ENCODE assay signal across 9 cellular contexts in genomic region chr2:130332271-130333073, GRCh38. TPM values are rescaled to one million over a fixed set of nuclear protein-coding genes. Genes with fewer than 3 reads are reported as not detected.
DNase-seq lines count a peak whose midpoint lies in the region; ATAC-seq, FAIRE-seq and TF ChIP-seq lines count a peak whose summit lies in the region.
"Had no signal": no experiment of that assay in that cellular context is flagged by ENCODE, and none has a peak within 500 bp of the region (broad histone marks: within the 10 kb centered on the region; RNA-seq: fewer than 3 reads in every experiment).

No MANE protein-coding gene starts in this region.

- peak; percentile 92 to 94 for TF ChIP-seq CTCF in endothelial cell of umbilical vein (IDR thresholded peaks at IDR 0.05; ENCODE audit: extremely low read depth in 1 of 2, insufficient read depth in 1 of 2, low read depth in 1 of 2, low read length in 2 of 2)

- peaks cover 0 to 4% (median 0%) of the 10 kb centered on the region in 8 donors for H3K9me3 Mint-ChIP-seq in CD4-positive, alpha-beta memory T cell
- H3K9me3 Mint-ChIP-seq in naive B cell, result peaks cover 0 to 15% (median 0%) of the 10 kb centered on the region in 7 donors
- H3K9me3 Mint-ChIP-seq in stimulated activated memory B cell treated with anti-CD40 and anti-IgM and Interleukin-4, amounts not matched to agents 10 μg/mL and 1 μg/mL and 100 μg/mL, for 72 hours, result no peaks in the 10 kb centered on the region

- H3K36me3 Mint-ChIP-seq in CD4-positive, alpha-beta memory T cell, result peaks cover 0 to 7% of the 10 kb centered on the region in 2 donors
- no peaks in the 10 kb centered on the region for H3K36me3 Mint-ChIP-seq in naive B cell
- H3K36me3 Mint-ChIP-seq in stimulated activated memory B cell treated with anti-CD40 and anti-IgM and Interleukin-4, amounts not matched to agents 10 μg/mL and 1 μg/mL and 100 μg/mL, for 72 hours, result no peaks in the 10 kb centered on the region

- H3K9me3 ChIP-seq in CD4-positive, alpha-beta memory T cell (ENCODE audit: control insufficient read depth in 1 of 2, low read length in 2 of 2), result no peaks in the 10 kb centered on the region
- H3K9me3 ChIP-seq in endothelial cell of umbilical vein (replicated peaks; ENCODE audit: control insufficient read depth, insufficient read depth, low read length), result no peaks in the 10 kb centered on the region

- POLR2A ChIA-PET in CD4-positive, alpha-beta memory T cell (lab: Charles Lee; ENCODE audit: partially characterized antibody), result interaction anchor here (0.9 to 2.5 kb wide), 2 partner anchors 10 to 760 kb away, joined by 3 to 17 read pairs; partner anchors contain the start of gene IMP4
- POLR2A ChIA-PET in endothelial cell of umbilical vein (lab: Charles Lee), result no interaction called here

- H3K4me3 Mint-ChIP-seq in CD4-positive, alpha-beta memory T cell, result peak overlapping the region in 7 of 8 donors; percentile 16 to 63 (median 54)
- H3K4me3 Mint-ChIP-seq in naive B cell, result peak overlapping the region in 5 of 8 donors; percentile 46 to 57 (median 53)
- H3K4me3 Mint-ChIP-seq in stimulated activated memory B cell treated with anti-CD40 and anti-IgM and Interleukin-4, amounts not matched to agents 10 μg/mL and 1 μg/mL and 100 μg/mL, for 72 hours, result peak overlapping the region; percentile 39

- H3K27ac Mint-ChIP-seq in CD4-positive, alpha-beta memory T cell, result peak overlapping the region in 2 of 7 donors; percentile 24 to 58
- H3K27ac Mint-ChIP-seq in naive B cell, result peak overlapping the region in 2 of 6 donors; percentile 14 to 39
- H3K27ac Mint-ChIP-seq in stimulated activated memory B cell treated with anti-CD40 and anti-IgM and Interleukin-4, amounts not matched to agents 10 μg/mL and 1 μg/mL and 100 μg/mL, for 72 hours, result no peak overlapping the region

- ATAC-seq in GM19035 (IDR thresholded peaks at IDR 0.05; ENCODE audit: unreplicated experiment), result peak; percentile 78
- peak; percentile 82 for ATAC-seq in HG03432 (IDR thresholded peaks at IDR 0.05; ENCODE audit: unreplicated experiment)
- peak; percentile 90 to 96 for ATAC-seq in naive B cell (ENCODE audit: low read depth in 2 of 2)
- ATAC-seq in stimulated activated memory B cell treated with anti-CD40 and anti-IgM and Interleukin-4, amounts not matched to agents 10 μg/mL and 1 μg/mL and 100 μg/mL, for 72 hours, result peak; percentile 82

- CTCF ChIA-PET in CD4-positive, alpha-beta memory T cell (lab: Charles Lee; ENCODE audit: partially characterized antibody), result interaction anchor here (0.7 to 8.8 kb wide), 16 partner anchors 10 to 410 kb away, joined by 3 to 79 read pairs (median 3); partner anchors contain the start of genes IMP4 and SMPD4
- CTCF ChIA-PET in endothelial cell of umbilical vein (lab: Charles Lee), result interaction anchor here (0.5 to 7.8 kb wide), 20 partner anchors 10 to 1596 kb away, joined by 3 to 147 read pairs (median 6); partner anchors contain the start of genes IMP4, MZT2B and SMPD4

- no peaks in the 10 kb centered on the region for H3K27me3 ChIP-seq in CD4-positive, alpha-beta memory T cell (ENCODE audit: insufficient read depth, low read length)
- H3K27me3 ChIP-seq in endothelial cell of umbilical vein (ENCODE audit: control insufficient read depth in 2 of 2, insufficient read depth in 2 of 2, low read length in 2 of 2), result peaks cover 6 to 25% of the 10 kb centered on the region in 2 experiments

- H3K27ac ChIP-seq in CD4-positive, alpha-beta memory T cell (ENCODE audit: low read depth, low read length), result no peak overlapping the region
- H3K27ac ChIP-seq in endothelial cell of umbilical vein (ENCODE audit: insufficient read depth, low read depth, low read length), result no peak overlapping the region

- H3K79me2 ChIP-seq in endothelial cell of umbilical vein (ENCODE audit: control insufficient read depth, insufficient read depth, low read length), result no peaks in the 10 kb centered on the region

- H3K4me1 ChIP-seq in CD4-positive, alpha-beta memory T cell (ENCODE audit: insufficient read depth, low read length), result peaks cover 4% of the 10 kb centered on the region
- peaks cover 3% of the 10 kb centered on the region for H3K4me1 ChIP-seq in endothelial cell of umbilical vein (ENCODE audit: control insufficient read depth, extremely low read depth, insufficient read depth, low read length)

- intact Hi-C loops in CD4-positive, alpha-beta memory T cell (cut with micrococcal nuclease), result loop anchor here (1.0 kb wide), 1 partner anchor 151 kb away; the partner anchor contains the start of gene SMPD4
- intact Hi-C loops in endothelial cell of umbilical vein (cut with micrococcal nuclease), result loop anchor here (1.0 to 10.0 kb wide), 5 partner anchors 88 to 1598 kb away; partner anchors contain the start of gene SMPD4

- no peak for TF ChIP-seq POLR2A in endothelial cell of umbilical vein (IDR thresholded peaks at IDR 0.05; ENCODE audit: low read depth, low read length)

- H3K9ac ChIP-seq in endothelial cell of umbilical vein (replicated peaks; ENCODE audit: extremely low read depth, insufficient read depth, low read length), result no peak overlapping the region

- no peaks in the 10 kb centered on the region for H4K20me1 ChIP-seq in endothelial cell of umbilical vein (replicated peaks; ENCODE audit: control insufficient read depth, extremely low read depth, insufficient read depth, low read length)

- H3K9me1 ChIP-seq in endothelial cell of umbilical vein (replicated peaks; ENCODE audit: control insufficient read depth, extremely low read depth, insufficient read depth, low read length), result no peaks in the 10 kb centered on the region

- peak; percentile 54 to 64 (median 60) for DNase-seq in CD4-positive, alpha-beta memory T cell
- DNase-seq in NOMO-1 treated with DMSO at 0.1 percent for 48 hours (lab: John Stamatoyannopoulos, UW; ENCODE audit: unreplicated experiment) (peak; percentile 24), endothelial cell of umbilical vein (ENCODE audit: low read depth, low spot score) (peak; percentile 63), naive B cell (peak; percentile 64)
- DNase-seq in activated CD8-positive, alpha-beta memory T cell treated with anti-CD3 and anti-CD28 coated beads, Interleukin-2, amount 50 U/mL, for 48 hours, result peak; percentile 84

- dilution Hi-C loops in endothelial cell of umbilical vein (cut with MboI; ENCODE audit: extremely low pct_ligation_motif_present, low sequenced_read_pairs), result no loop called here

- peaks cover 14 to 21% of the 10 kb centered on the region in 2 donors for H3K27me3 Mint-ChIP-seq in CD4-positive, alpha-beta memory T cell
- peaks cover 15 to 44% (median 32%) of the 10 kb centered on the region in 3 donors for H3K27me3 Mint-ChIP-seq in naive B cell
- peaks cover 33% of the 10 kb centered on the region for H3K27me3 Mint-ChIP-seq in stimulated activated memory B cell treated with anti-CD40 and anti-IgM and Interleukin-4, amounts not matched to agents 10 μg/mL and 1 μg/mL and 100 μg/mL, for 72 hours

- H3K4me3 ChIP-seq in CD4-positive, alpha-beta memory T cell (ENCODE audit: low read length in 2 of 2), result no peak overlapping the region
- H3K4me3 ChIP-seq in endothelial cell of umbilical vein (replicated peaks in 1 of 3; ENCODE audit: insufficient read depth in 1 of 3, low read depth in 1 of 3, low read length in 3 of 3), result no peak overlapping the region

- BruUV-seq in endothelial cell of umbilical vein (replicated peaks; lab: Mats Ljungman, UMichigan), result no TSS peak

- peak; percentile 94 for FAIRE-seq in endothelial cell of umbilical vein (lab: Jason Lieb, UNC)
- FAIRE-seq: colon had no signal

- H3K4me2 ChIP-seq in endothelial cell of umbilical vein (ENCODE audit: insufficient read depth, low read length), result no peak overlapping the region

- peak overlapping the region; percentile 86 for H2AFZ ChIP-seq in endothelial cell of umbilical vein (ENCODE audit: low read depth, low read length)

- H3K36me3 ChIP-seq in CD4-positive, alpha-beta memory T cell (ENCODE audit: insufficient read depth, low read length), result no peaks in the 10 kb centered on the region
- H3K36me3 ChIP-seq in endothelial cell of umbilical vein (ENCODE audit: control insufficient read depth in 2 of 2, extremely low read depth in 1 of 2, insufficient read depth in 2 of 2, low read length in 2 of 2), result no peaks in the 10 kb centered on the region

- peaks cover 3 to 17% (median 7%) of the 10 kb centered on the region in 4 donors for H3K4me1 Mint-ChIP-seq in CD4-positive, alpha-beta memory T cell
- H3K4me1 Mint-ChIP-seq in naive B cell, result peaks cover 3 to 15% (median 7%) of the 10 kb centered on the region in 3 donors
- peaks cover 7% of the 10 kb centered on the region for H3K4me1 Mint-ChIP-seq in stimulated activated memory B cell treated with anti-CD40 and anti-IgM and Interleukin-4, amounts not matched to agents 10 μg/mL and 1 μg/mL and 100 μg/mL, for 72 hours

TF ChIP-seq in endothelial cell of umbilical vein, 7 proteins besides CTCF, POLR2A, EP300 and RAD21 (continues in another document):
- no peak for TF ChIP-seq FOS (IDR thresholded peaks at IDR 0.05; ENCODE audit: borderline replicate concordance, insufficient read depth, low read length)

RNA-seq across cellular contexts. Expression of gene IMP4, which starts 10.2 kb away (rescaled TPM):
- 10 to 100 TPM; 72.6 to 73.9 TPM for total RNA-seq in CD4-positive, alpha-beta memory T cell
- polyA plus RNA-seq in CD4-positive, alpha-beta memory T cell, result 10 to 100 TPM; 92.8 to 96.7 TPM
- 63.1 and 74.0 TPM in 2 replicates for total RNA-seq in endothelial cell of umbilical vein
- polyA plus RNA-seq in endothelial cell of umbilical vein, result 149 and 177 TPM in 2 replicates
- 121 TPM in 2 replicates for polyA plus RNA-seq in endothelial cell of umbilical vein (2011; cell fraction: cytosol; rRNA removed)
- polyA plus RNA-seq in endothelial cell of umbilical vein (2011; cell fraction: nucleus; rRNA removed), result 146 and 150 TPM in 2 replicates
- polyA plus RNA-seq in endothelial cell of umbilical vein (2012), result 105 and 109 TPM in 2 replicates
- polyA minus RNA-seq in endothelial cell of umbilical vein, result 55.9 and 60.7 TPM in 2 replicates
- 64.2 TPM for polyA minus RNA-seq in endothelial cell of umbilical vein (2011; cell fraction: cytosol; rRNA and poly(A)+ RNA removed)
- 40.5 and 56.9 TPM in 2 replicates for polyA minus RNA-seq in endothelial cell of umbilical vein (2011; cell fraction: nucleus; rRNA and poly(A)+ RNA removed)
- polyA plus RNA-seq in naive B cell (ENCODE audit: low read depth in 6 of 6), result 100 to 1,000 TPM in 2 of 6 donors, 10 to 100 TPM in 4; 62.0 to 112 (median 85.3) TPM

RNA-seq across cellular contexts. Expression of gene PTPN18, which starts 23.4 kb away (rescaled TPM):
- 10 to 100 TPM; 54.9 to 67.2 TPM for total RNA-seq in CD4-positive, alpha-beta memory T cell
- 10 to 100 TPM; 30.9 to 66.1 TPM for polyA plus RNA-seq in CD4-positive, alpha-beta memory T cell
- 31.5 and 39.6 TPM in 2 replicates for total RNA-seq in endothelial cell of umbilical vein
- polyA plus RNA-seq in endothelial cell of umbilical vein (38.3 and 39.4 TPM in 2 replicates), naive B cell (ENCODE audit: low read depth in 6 of 6) (10 to 100 TPM; 57.8 to 83.3 (median 68.5) TPM)
- polyA plus RNA-seq in endothelial cell of umbilical vein (2011; cell fraction: cytosol; rRNA removed), result 34.5 and 37.2 TPM in 2 replicates
- polyA plus RNA-seq in endothelial cell of umbilical vein (2011; cell fraction: nucleus; rRNA removed), result 98.9 and 101 TPM in 2 replicates
- 24.1 and 25.1 TPM in 2 replicates for polyA plus RNA-seq in endothelial cell of umbilical vein (2012)
- polyA minus RNA-seq in endothelial cell of umbilical vein, result 37.1 and 53.9 TPM in 2 replicates
- polyA minus RNA-seq in endothelial cell of umbilical vein (2011; cell fraction: cytosol; rRNA and poly(A)+ RNA removed), result 15.3 TPM
- 34.6 and 42.5 TPM in 2 replicates for polyA minus RNA-seq in endothelial cell of umbilical vein (2011; cell fraction: nucleus; rRNA and poly(A)+ RNA removed)

Comparison
In these comparisons a context has a peak if more than half of its experiments do, and no peak if none do; other contexts are left out.
1. DNase-seq: peak in every context shown above with its lines; median percentile 84 in activated CD8-positive, alpha-beta memory T cell treated with anti-CD3 and anti-CD28 coated beads, Interleukin-2, amount 50 U/mL, for 48 hours; 64 in naive B cell; 63 in endothelial cell of umbilical vein; 60 in CD4-positive, alpha-beta memory T cell; 24 in NOMO-1 treated with DMSO at 0.1 percent for 48 hours.